Comparison of ENCODE assay signal across 8 cellular contexts in genomic region chr12:119938049-119938667, GRCh38. TPM values are rescaled to one million over a fixed set of nuclear protein-coding genes. Genes with fewer than 3 reads are reported as not detected.
DNase-seq lines count a peak whose midpoint lies in the region; ATAC-seq, FAIRE-seq and TF ChIP-seq lines count a peak whose summit lies in the region.

No MANE protein-coding gene starts in this region.

- no peaks in the 10 kb centered on the region for H3K9me3 ChIP-seq in A549

- POLR2A ChIA-PET in A549 (lab: Yijun Ruan, JAX) = no interaction called here
- POLR2A ChIA-PET in activated CD4-positive, alpha-beta T cell treated with anti-CD3 and anti-CD28 coated beads, Interleukin-2, amount 10 ng/mL, durations not matched to agents 7 days and 5 days (lab: Charles Lee) = no interaction called here

- TF ChIP-seq RAD21 in A549 (conservative IDR thresholded peaks at IDR 0.05 in 1 of 2, IDR thresholded peaks at IDR 0.05 in 1 of 2) = peak; percentile 69 to 84

- peaks cover 3% of the 10 kb centered on the region for H3K27me3 Mint-ChIP-seq in activated CD4-positive, alpha-beta T cell treated with anti-CD3 and anti-CD28 coated beads, Interleukin-2, amount 10 ng/mL, durations not matched to agents 7 days and 5 days

- TF ChIP-seq POLR2A in A549 (IDR thresholded peaks at IDR 0.05; ENCODE audit: low read length) (no peak), GM12892 (IDR thresholded peaks at IDR 0.05; ENCODE audit: low read depth, low read length) (no peak)

- H3K4me1 ChIP-seq in A549 = peaks cover 16% of the 10 kb centered on the region

- no peak overlapping the region for H3K4me3 Mint-ChIP-seq in activated CD4-positive, alpha-beta T cell treated with anti-CD3 and anti-CD28 coated beads, Interleukin-2, amount 10 ng/mL, durations not matched to agents 7 days and 5 days

- WGBS in A549 (ENCODE audit: missing lambda C conversion rate) = 29% methylated on average over 9 of the region's 9 CpGs

- peak; percentile 62 to 73; a peak in 5 of 6 replicates for ATAC-seq in A549
- ATAC-seq in HG03354 (IDR thresholded peaks at IDR 0.05; ENCODE audit: poor library complexity, severe bottlenecking, unreplicated experiment) = no peak

- H3K4me2 ChIP-seq in A549 = no peak overlapping the region

- no peak for FAIRE-seq in A549 (lab: Jason Lieb, UNC)
- FAIRE-seq in GM12892 (lab: Jason Lieb, UNC) = peak; percentile 61

- H3K36me3 Mint-ChIP-seq in activated CD4-positive, alpha-beta T cell treated with anti-CD3 and anti-CD28 coated beads, Interleukin-2, amount 10 ng/mL, durations not matched to agents 7 days and 5 days (ENCODE audit: low read depth) = no peaks in the 10 kb centered on the region

- H3K27ac ChIP-seq in A549 = no peak overlapping the region

- no peak overlapping the region for H3K27ac Mint-ChIP-seq in activated CD4-positive, alpha-beta T cell treated with anti-CD3 and anti-CD28 coated beads, Interleukin-2, amount 10 ng/mL, durations not matched to agents 7 days and 5 days

- H3K9me3 Mint-ChIP-seq in activated CD4-positive, alpha-beta T cell treated with anti-CD3 and anti-CD28 coated beads, Interleukin-2, amount 10 ng/mL, durations not matched to agents 7 days and 5 days = no peaks in the 10 kb centered on the region

- no peak for TF ChIP-seq EP300 in A549 (IDR thresholded peaks at IDR 0.05)

- H3K4me1 Mint-ChIP-seq in activated CD4-positive, alpha-beta T cell treated with anti-CD3 and anti-CD28 coated beads, Interleukin-2, amount 10 ng/mL, durations not matched to agents 7 days and 5 days = peaks cover 1% of the 10 kb centered on the region

- DNase-seq in A549 (ENCODE audit: low read depth in 1 of 2, low spot score in 1 of 2) = peak; percentile 68 to 81
- peak; percentile 36 for DNase-seq in GM12892 (ENCODE audit: insufficient read length)
- DNase-seq in NCI-H2227 (lab: John Stamatoyannopoulos, UW; ENCODE audit: unreplicated experiment) = peak; percentile 79
- DNase-seq in activated CD4-positive, alpha-beta T cell treated with anti-CD3 and anti-CD28 coated beads, Interleukin-2, amount 10 ng/mL, durations not matched to agents 7 days and 5 days = peak; percentile 76
- peak; percentile 52 for DNase-seq in dedifferentiated amniotic fluid mesenchymal stem cell (ENCODE audit: extremely low spot score)
- DNase-seq in medulla oblongata (ENCODE audit: extremely low spot score) = peak; percentile 79
- peak; percentile 21 to 44 for DNase-seq in stimulated activated CD8-positive, alpha-beta memory T cell treated with anti-CD3 and anti-CD28 coated beads, Interleukin-15, amount 100 ng/mL, for 4 hours (ENCODE audit: low read depth in 2 of 2)

- CTCF ChIA-PET in A549 (lab: Yijun Ruan, JAX) = interaction anchor here (0.6 to 2.2 kb wide), 6 partner anchors 14 to 158 kb away, joined by 3 to 10 read pairs (median 4); no protein-coding TSS in a partner anchor
- CTCF ChIA-PET in activated CD4-positive, alpha-beta T cell treated with anti-CD3 and anti-CD28 coated beads, Interleukin-2, amount 10 ng/mL, durations not matched to agents 7 days and 5 days (lab: Charles Lee) = interaction anchor here (0.6 to 0.9 kb wide), 2 partner anchors 28 to 197 kb away, joined by 3 to 5 read pairs; no protein-coding TSS in a partner anchor

- no peak overlapping the region for H3K4me3 ChIP-seq in A549

- TF ChIP-seq CTCF in A549 (IDR thresholded peaks at IDR 0.05) = peak; percentile 84

TF ChIP-seq in A549, 52 proteins besides CTCF, POLR2A, EP300 and RAD21:
- TF ChIP-seq SMC3 (IDR thresholded peaks at IDR 0.05) = peak; percentile 72
- no peak for TF ChIP-seq KDM5A (IDR thresholded peaks at IDR 0.05)
- no peak for TF ChIP-seq MYC (IDR thresholded peaks at IDR 0.05; ENCODE audit: borderline replicate concordance, low read length)

RNA-seq across cellular contexts. Expression of gene BICDL1, which starts 50.9 kb away (rescaled TPM):
- 4.5 and 5.8 TPM in 2 replicates for polyA plus RNA-seq in A549 (2011; rRNA removed)
- polyA plus RNA-seq in A549 (2012; cell fraction: cytosol; rRNA removed) = 2.8 and 3.0 TPM in 2 replicates
- 5.7 and 6.0 TPM in 2 replicates for polyA plus RNA-seq in A549 (2012; cell fraction: nucleus; rRNA removed)
- polyA plus RNA-seq in A549 (2017; fragmentation: RNase III; extraction: RNeasy Plus Mini Kit Qiagen cat#74134 plus additional on column Dnase treatment) = 2.6 to 3.8 TPM (median 3.5 TPM) in 3 replicates
- polyA minus RNA-seq in A549 (2011; rRNA and poly(A)+ RNA removed) = 3.7 and 5.4 TPM in 2 replicates
- polyA plus RNA-seq in GM12892 (2012; ENCODE audit: missing spikeins) = 1.4 TPM
- 10 to 100 TPM; 51.2 to 65.9 TPM for total RNA-seq in activated CD4-positive, alpha-beta T cell treated with anti-CD3 and anti-CD28 coated beads, Interleukin-2, amount 10 ng/mL, durations not matched to agents 7 days and 5 days
